ENCODE assay signal across 13 cellular contexts in the genomic region with DNA sequence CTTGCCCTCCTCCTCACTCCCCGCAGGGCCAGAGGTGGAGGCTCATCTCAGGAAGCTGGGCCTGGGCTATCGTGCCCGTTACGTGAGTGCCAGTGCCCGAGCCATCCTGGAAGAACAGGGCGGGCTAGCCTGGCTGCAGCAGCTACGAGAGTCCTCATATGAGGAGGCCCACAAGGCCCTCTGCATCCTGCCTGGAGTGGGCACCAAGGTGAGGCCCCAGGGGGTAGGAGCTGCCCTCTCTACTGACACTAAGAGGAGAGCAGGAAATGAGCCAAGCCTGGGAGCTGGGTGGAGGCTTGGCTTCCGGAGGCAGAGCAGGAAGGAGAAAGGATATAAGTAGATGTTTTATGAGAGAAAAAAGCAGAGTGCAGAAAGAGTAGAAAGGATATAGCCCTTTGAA. TPM values are rescaled to one million over a fixed set of nuclear protein-coding genes. Genes with fewer than 3 reads are reported as not detected.
DNase-seq lines count a peak whose midpoint lies in the region; ATAC-seq and TF ChIP-seq lines count a peak whose summit lies in the region.
"Had no signal": no experiment of that assay in that cellular context is flagged by ENCODE, and none has a peak within 500 bp of the region (broad histone marks: within the 10 kb centered on the region; RNA-seq: fewer than 3 reads in every experiment).

No MANE protein-coding gene starts in this region.

- no peaks in the 10 kb centered on the region for H3K9me2 ChIP-seq in DOHH2 (replicated peaks; ENCODE audit: control insufficient read depth, low read length)

- no peak overlapping the region for H3K4me3 ChIP-seq in A673 (ENCODE audit: low read depth, low read length, poor library complexity, severe bottlenecking)
- no peak overlapping the region for H3K4me3 ChIP-seq in DOHH2 (ENCODE audit: low read length)
- H3K4me3 ChIP-seq in mesenchymal stem cell (ENCODE audit: insufficient read depth in 1 of 2, low read depth in 1 of 2, low read length in 2 of 2), result no peak overlapping the region
- no peak overlapping the region for H3K4me3 ChIP-seq in neural progenitor cell

- no peak overlapping the region for H2AFZ ChIP-seq in mesenchymal stem cell (ENCODE audit: low read depth, low read length)
- H2AFZ ChIP-seq in neural progenitor cell (replicated peaks), result no peak overlapping the region

- intact Hi-C loops in A673 (cut with micrococcal nuclease; ENCODE audit: unreplicated experiment), result no loop called here
- intact Hi-C loops in activated CD8-positive, alpha-beta T cell treated with anti-CD3 and anti-CD28 coated beads for 36 hours (cut with micrococcal nuclease), result no loop called here

- 87% methylated on average over 8 of the region's 8 CpGs for WGBS in mesenchymal stem cell

- POLR2A ChIA-PET in A673 (lab: Charles Lee; ENCODE audit: low non-redundant PET), result no interaction called here
- POLR2A ChIA-PET in activated CD8-positive, alpha-beta T cell treated with anti-CD3 and anti-CD28 coated beads for 36 hours (lab: Charles Lee), result interaction anchor here (0.7 to 1.8 kb wide), 6 partner anchors 9 to 88 kb away, joined by 3 to 7 read pairs (median 4); a partner anchor contains a TSS

- H3K27ac Mint-ChIP-seq in activated CD8-positive, alpha-beta T cell treated with anti-CD3 and anti-CD28 coated beads for 36 hours, result peak overlapping the region; percentile 27
- H3K27ac Mint-ChIP-seq in neural progenitor cell, result no peak overlapping the region
- no peak overlapping the region for H3K27ac Mint-ChIP-seq in glutamatergic neuron (ENCODE audit: unreplicated experiment)

- H3K4me3 Mint-ChIP-seq in activated CD8-positive, alpha-beta T cell treated with anti-CD3 and anti-CD28 coated beads for 36 hours, result no peak overlapping the region
- H3K4me3 Mint-ChIP-seq in neural progenitor cell, result no peak overlapping the region
- H3K4me3 Mint-ChIP-seq in glutamatergic neuron (ENCODE audit: unreplicated experiment), result no peak overlapping the region
- H3K4me3 Mint-ChIP-seq: central memory CD8-positive, alpha-beta T cell had no signal

- no peak overlapping the region for H2BK15ac ChIP-seq in mesenchymal stem cell (ENCODE audit: low read depth, poor library complexity, severe bottlenecking)

- no peak overlapping the region for H3K23ac ChIP-seq in mesenchymal stem cell (ENCODE audit: low read length in 2 of 2)

- H3K36me3 ChIP-seq in A673 (ENCODE audit: insufficient read depth, low read length, poor library complexity, severe bottlenecking) (peaks cover 47% of the 10 kb centered on the region), DOHH2 (ENCODE audit: control insufficient read depth, low read length) (peaks cover 78% of the 10 kb centered on the region), mesenchymal stem cell (ENCODE audit: control insufficient read depth in 1 of 2, insufficient read depth in 2 of 2, low read depth in 1 of 2, low read length in 2 of 2) (peaks cover 50 to 71% of the 10 kb centered on the region in 2 experiments), neural progenitor cell (no peaks in the 10 kb centered on the region)

- TF ChIP-seq POLR2A in erythroblast (IDR thresholded peaks at IDR 0.05; ENCODE audit: low read length), result no peak

- H2BK12ac ChIP-seq in mesenchymal stem cell (ENCODE audit: low read length in 2 of 2), result no peak overlapping the region

- H3K18ac ChIP-seq in mesenchymal stem cell (ENCODE audit: low read depth in 1 of 2, low read length in 2 of 2), result no peak overlapping the region

- H3K79me2 ChIP-seq in DOHH2 (ENCODE audit: control insufficient read depth, low read length), result peaks cover 25% of the 10 kb centered on the region
- H3K79me2 ChIP-seq in neural progenitor cell (ENCODE audit: low read depth), result peaks cover 16% of the 10 kb centered on the region

- H3K4me2 ChIP-seq in DOHH2 (ENCODE audit: low read length), result peak overlapping the region; percentile 29
- H3K4me2 ChIP-seq in mesenchymal stem cell (ENCODE audit: low read length, poor library complexity, severe bottlenecking), result no peak overlapping the region
- no peak overlapping the region for H3K4me2 ChIP-seq in neural progenitor cell

- peaks cover 29% of the 10 kb centered on the region for H3K4me1 Mint-ChIP-seq in activated CD8-positive, alpha-beta T cell treated with anti-CD3 and anti-CD28 coated beads for 36 hours (ENCODE audit: low read depth)
- peaks cover 12% of the 10 kb centered on the region for H3K4me1 Mint-ChIP-seq in neural progenitor cell
- peaks cover 7% of the 10 kb centered on the region for H3K4me1 Mint-ChIP-seq in glutamatergic neuron (ENCODE audit: low read depth, unreplicated experiment)

- H3K4ac ChIP-seq in mesenchymal stem cell (ENCODE audit: low read depth in 1 of 2, low read length in 2 of 2), result no peak overlapping the region

- H3K27me3 ChIP-seq in A673 (replicated peaks; ENCODE audit: insufficient read depth, low read depth, low read length, poor library complexity) (no peaks in the 10 kb centered on the region), DOHH2 (ENCODE audit: control insufficient read depth, low read length) (no peaks in the 10 kb centered on the region), mesenchymal stem cell (ENCODE audit: control insufficient read depth in 1 of 2, insufficient read depth in 1 of 2, low read length in 2 of 2) (no peaks in the 10 kb centered on the region), neural progenitor cell (no peaks in the 10 kb centered on the region)

- H4K8ac ChIP-seq in mesenchymal stem cell (ENCODE audit: low read length), result peak overlapping the region; percentile 4

- peaks cover 10% of the 10 kb centered on the region for H3K4me1 ChIP-seq in A673 (ENCODE audit: insufficient read depth, low read length, poor library complexity, severe bottlenecking)
- H3K4me1 ChIP-seq in DOHH2 (ENCODE audit: control insufficient read depth, low read length), result peaks cover 34% of the 10 kb centered on the region
- peaks cover 13% of the 10 kb centered on the region for H3K4me1 ChIP-seq in mesenchymal stem cell (ENCODE audit: control insufficient read depth, insufficient read depth, low read depth, low read length)
- no peaks in the 10 kb centered on the region for H3K4me1 ChIP-seq in neural progenitor cell

- peak overlapping the region; percentile 22 for H3K9ac ChIP-seq in mesenchymal stem cell (ENCODE audit: low read length)
- H3K9ac ChIP-seq in neural progenitor cell, result no peak overlapping the region

- DNase-seq in A673 (ENCODE audit: low spot score) (no peak), mesenchymal stem cell (no peak), neural progenitor cell (ENCODE audit: low spot score) (no peak), A172 (ENCODE audit: low spot score) (no peak), erythroblast (lab: John Stamatoyannopoulos, UW) (no peak), glutamatergic neuron (no peak)
- DNase-seq in activated CD8-positive, alpha-beta T cell treated with anti-CD3 and anti-CD28 coated beads for 36 hours, result no peak
- DNase-seq: CD8-positive, alpha-beta memory T cell; NCI-H1417; NCI-H526; SHP77 had no signal

- ATAC-seq in activated CD8-positive, alpha-beta T cell treated with anti-CD3 and anti-CD28 coated beads for 36 hours, result no peak

- H3K14ac ChIP-seq in mesenchymal stem cell (ENCODE audit: low read length in 2 of 2), result no peak overlapping the region

- CTCF ChIA-PET in A673 (lab: Charles Lee), result no interaction called here
- CTCF ChIA-PET in activated CD8-positive, alpha-beta T cell treated with anti-CD3 and anti-CD28 coated beads for 36 hours (lab: Charles Lee), result no interaction called here

- H2AK5ac ChIP-seq in mesenchymal stem cell (ENCODE audit: low read length, severe bottlenecking), result no peak overlapping the region

- H2BK5ac ChIP-seq in mesenchymal stem cell (ENCODE audit: low read depth, low read length, poor library complexity, severe bottlenecking), result no peak overlapping the region

- H3K36me3 Mint-ChIP-seq in activated CD8-positive, alpha-beta T cell treated with anti-CD3 and anti-CD28 coated beads for 36 hours (ENCODE audit: low read depth), result peaks cover 71% of the 10 kb centered on the region
- H3K36me3 Mint-ChIP-seq in neural progenitor cell, result peaks cover 31% of the 10 kb centered on the region
- H3K36me3 Mint-ChIP-seq in glutamatergic neuron (ENCODE audit: unreplicated experiment), result no peaks in the 10 kb centered on the region

- BruUV-seq in A673 (replicated peaks; lab: Mats Ljungman, UMichigan), result no TSS peak

- H3K27ac ChIP-seq in A673 (ENCODE audit: low read depth, low read length, poor library complexity, severe bottlenecking) (peak overlapping the region; percentile 46), DOHH2 (ENCODE audit: low read depth, low read length) (no peak overlapping the region), mesenchymal stem cell (ENCODE audit: low read length, poor library complexity, severe bottlenecking) (no peak overlapping the region), neural progenitor cell (no peak overlapping the region)

- TF ChIP-seq CTCF in A673 (conservative IDR thresholded peaks at IDR 0.05; ENCODE audit: low read depth, low read length) (no peak), DOHH2 (IDR thresholded peaks at IDR 0.05; ENCODE audit: low read depth, low read length, poor library complexity, severe bottlenecking) (no peak), neural progenitor cell (IDR thresholded peaks at IDR 0.05) (no peak), glutamatergic neuron (IDR thresholded peaks at IDR 0.05; ENCODE audit: partially characterized antibody, unreplicated experiment) (no peak)
- no peak for TF ChIP-seq CTCF in activated CD8-positive, alpha-beta T cell treated with anti-CD3 and anti-CD28 coated beads for 36 hours (IDR thresholded peaks at IDR 0.05)

- H4K91ac ChIP-seq in mesenchymal stem cell (ENCODE audit: low read length), result no peak overlapping the region

- no peaks in the 10 kb centered on the region for H4K20me1 ChIP-seq in DOHH2 (ENCODE audit: control insufficient read depth, insufficient read depth, low read depth, low read length)
- H4K20me1 ChIP-seq in neural progenitor cell (ENCODE audit: low read depth), result peaks cover 3% of the 10 kb centered on the region

- no peaks in the 10 kb centered on the region for H3K27me3 Mint-ChIP-seq in activated CD8-positive, alpha-beta T cell treated with anti-CD3 and anti-CD28 coated beads for 36 hours
- H3K27me3 Mint-ChIP-seq in neural progenitor cell (ENCODE audit: insufficient read depth, low read depth) (peaks cover 7% of the 10 kb centered on the region), glutamatergic neuron (ENCODE audit: unreplicated experiment) (peaks cover 10% of the 10 kb centered on the region)
- H3K27me3 Mint-ChIP-seq: central memory CD8-positive, alpha-beta T cell had no signal

- H3K9me3 ChIP-seq in A673 (ENCODE audit: low read depth, low read length, poor library complexity, severe bottlenecking) (no peaks in the 10 kb centered on the region), DOHH2 (ENCODE audit: control insufficient read depth, insufficient read depth, low read length) (no peaks in the 10 kb centered on the region), mesenchymal stem cell (ENCODE audit: control insufficient read depth, low read length) (no peaks in the 10 kb centered on the region), neural progenitor cell (ENCODE audit: low read depth) (no peaks in the 10 kb centered on the region)

- peaks cover 10% of the 10 kb centered on the region; the same call in 1 of the 2 replicates for H3F3A ChIP-seq in DOHH2 (ENCODE audit: control insufficient read depth, insufficient read depth)
- H3F3A ChIP-seq in neural progenitor cell (ENCODE audit: low read depth), result peaks cover 8% of the 10 kb centered on the region

- H3K79me1 ChIP-seq in mesenchymal stem cell (replicated peaks; ENCODE audit: low read length, poor library complexity, severe bottlenecking), result peaks cover 22% of the 10 kb centered on the region

- H3K9me3 Mint-ChIP-seq in activated CD8-positive, alpha-beta T cell treated with anti-CD3 and anti-CD28 coated beads for 36 hours, result no peaks in the 10 kb centered on the region
- H3K9me3 Mint-ChIP-seq in neural progenitor cell (no peaks in the 10 kb centered on the region), glutamatergic neuron (ENCODE audit: unreplicated experiment) (peaks cover 7% of the 10 kb centered on the region)
- H3K9me3 Mint-ChIP-seq: central memory CD8-positive, alpha-beta T cell had no signal

- H2BK120ac ChIP-seq in mesenchymal stem cell (ENCODE audit: low read depth, low read length), result no peak overlapping the region

RNA-seq across cellular contexts. Expression of a gene that starts 4.9 kb away (rescaled TPM):
- total RNA-seq in A673 (2021) (48.8 and 60.2 TPM in 2 replicates), neural progenitor cell (ENCODE audit: low replicate concordance) (15.8 and 33.8 TPM in 2 replicates), glutamatergic neuron (ENCODE audit: unreplicated experiment) (76.5 TPM)
- 10 to 100 TPM; 32.4 to 39.3 TPM for total RNA-seq in activated CD8-positive, alpha-beta T cell treated with anti-CD3 and anti-CD28 coated beads for 36 hours
- polyA plus RNA-seq in mesenchymal stem cell (2013, experiment 1 of 2), result 26.5 TPM
- 25.0 TPM for polyA plus RNA-seq in mesenchymal stem cell (2013, experiment 2 of 2)
- 27.5 and 37.9 TPM in 2 replicates for total RNA-seq in A172 (2014; rRNA removed; shearing (Covaris generic))

RNA-seq across cellular contexts. Expression of a gene that starts 15.1 kb away (rescaled TPM):
- 26.7 and 28.0 TPM in 2 replicates for total RNA-seq in A673 (2021)
- 10 to 100 TPM; 41.7 to 45.7 TPM for total RNA-seq in activated CD8-positive, alpha-beta T cell treated with anti-CD3 and anti-CD28 coated beads for 36 hours
- 10.6 TPM for polyA plus RNA-seq in mesenchymal stem cell (2013, experiment 1 of 2)
- 11.1 TPM for polyA plus RNA-seq in mesenchymal stem cell (2013, experiment 2 of 2)
- total RNA-seq in neural progenitor cell (ENCODE audit: low replicate concordance), result 24.9 and 32.4 TPM in 2 replicates
- 78.3 and 82.6 TPM in 2 replicates for total RNA-seq in A172 (2014; rRNA removed; shearing (Covaris generic))
- total RNA-seq in glutamatergic neuron (ENCODE audit: unreplicated experiment), result 8.2 TPM

RNA-seq across cellular contexts. Expression of a gene that starts 23.1 kb away (rescaled TPM):
- total RNA-seq in A673 (2021) (30.7 and 32.0 TPM in 2 replicates), neural progenitor cell (ENCODE audit: low replicate concordance) (12.1 and 17.5 TPM in 2 replicates), glutamatergic neuron (ENCODE audit: unreplicated experiment) (30.6 TPM)
- total RNA-seq in activated CD8-positive, alpha-beta T cell treated with anti-CD3 and anti-CD28 coated beads for 36 hours, result 10 to 100 TPM; 28.2 to 32.3 TPM
- 7.8 TPM for polyA plus RNA-seq in mesenchymal stem cell (2013, experiment 1 of 2)
- polyA plus RNA-seq in mesenchymal stem cell (2013, experiment 2 of 2), result 7.6 TPM
- total RNA-seq in A172 (2014; rRNA removed; shearing (Covaris generic)), result 13.8 and 18.4 TPM in 2 replicates

RNA-seq across cellular contexts. Expression of a gene that starts 37.6 kb away (rescaled TPM):
- total RNA-seq in A673 (2021) (46.1 and 49.6 TPM in 2 replicates), neural progenitor cell (ENCODE audit: low replicate concordance) (50.8 and 86.3 TPM in 2 replicates), glutamatergic neuron (ENCODE audit: unreplicated experiment) (59.1 TPM)
- total RNA-seq in activated CD8-positive, alpha-beta T cell treated with anti-CD3 and anti-CD28 coated beads for 36 hours, result 10 to 100 TPM; 57.5 to 58.3 TPM
- polyA plus RNA-seq in mesenchymal stem cell (2013, experiment 1 of 2), result 53.4 TPM
- polyA plus RNA-seq in mesenchymal stem cell (2013, experiment 2 of 2), result 54.2 TPM
- 150 and 167 TPM in 2 replicates for total RNA-seq in A172 (2014; rRNA removed; shearing (Covaris generic))

RNA-seq across cellular contexts. Expression of a gene that starts 38.2 kb away (rescaled TPM):
- 128 and 152 TPM in 2 replicates for total RNA-seq in A673 (2021)
- total RNA-seq in activated CD8-positive, alpha-beta T cell treated with anti-CD3 and anti-CD28 coated beads for 36 hours, result 100 to 1,000 TPM; 205 to 208 TPM
- polyA plus RNA-seq in mesenchymal stem cell (2013, experiment 1 of 2), result 103 TPM
- 101 TPM for polyA plus RNA-seq in mesenchymal stem cell (2013, experiment 2 of 2)
- total RNA-seq in neural progenitor cell (ENCODE audit: low replicate concordance), result 126 and 146 TPM in 2 replicates
- total RNA-seq in A172 (2014; rRNA removed; shearing (Covaris generic)), result 196 and 274 TPM in 2 replicates
- 164 TPM for total RNA-seq in glutamatergic neuron (ENCODE audit: unreplicated experiment)
